21 cellular contexts compared by ENCODE assay signal in genomic region chr17:9925457-9925856, GRCh38. TPM values are rescaled to one million over a fixed set of nuclear protein-coding genes. Genes with fewer than 3 reads are reported as not detected.
"Had no signal": no experiment of that assay in that cellular context is flagged by ENCODE, and none has a peak within 500 bp of the region (broad histone marks: within the 10 kb centered on the region; RNA-seq: fewer than 3 reads in every experiment).

No MANE protein-coding gene starts in this region.

- H2AFZ ChIP-seq: hepatocyte had no signal

- H3K4me3 Mint-ChIP-seq: activated CD4-positive, alpha-beta T cell treated with anti-CD3 and anti-CD28 coated beads, Interleukin-2, amount 10 ng/mL, durations not matched to agents 7 days and 5 days; activated CD8-positive, alpha-beta T cell treated with anti-CD3 and anti-CD28 coated beads, Interleukin-2, amount 10 ng/mL, durations not matched to agents 7 days and 5 days; activated naive CD4-positive, alpha-beta T cell treated with anti-CD3 and anti-CD28 coated beads for 36 hours; activated T-cell treated with anti-CD3 and anti-CD28 coated beads, Interleukin-2, amount 50 U/mL, for 24 hours; dendritic cell treated with granulocyte-macrophage colony-stimulating factor and Interleukin-4, amounts not matched to agents 40 ng/mL and 50 ng/mL, for 4 days; effector memory CD8-positive, alpha-beta T cell had no signal

- H3K4me3 ChIP-seq: ascending aorta, breast epithelium, esophagus squamous epithelium, hepatocyte, lung, pancreas, thoracic aorta, upper lobe of right lung had no signal

- DNase-seq: activated CD4-positive, alpha-beta T cell treated with anti-CD3 and anti-CD28 coated beads, Interleukin-2, amount 10 ng/mL, durations not matched to agents 7 days and 5 days; esophagus squamous epithelium; left colon; stimulated activated CD4-positive, alpha-beta T cell treated with anti-CD3 and anti-CD28 coated beads, Interleukin-2, amount 100 ng/mL, for 48 hours; upper lobe of right lung had no signal

- H3K36me3 ChIP-seq: ascending aorta, breast epithelium, pancreas, thoracic aorta had no signal

- H3K27ac ChIP-seq: ascending aorta, hepatocyte, pancreas, thoracic aorta, upper lobe of right lung had no signal

- H3K9me3 ChIP-seq: ascending aorta, breast epithelium, esophagus squamous epithelium, pancreas, thoracic aorta, upper lobe of right lung had no signal

- H3K27me3 Mint-ChIP-seq: activated CD4-positive, alpha-beta T cell treated with anti-CD3 and anti-CD28 coated beads, Interleukin-2, amount 10 ng/mL, durations not matched to agents 7 days and 5 days; activated T-cell treated with anti-CD3 and anti-CD28 coated beads, Interleukin-2, amount 50 U/mL, for 24 hours; dendritic cell treated with granulocyte-macrophage colony-stimulating factor and Interleukin-4, amounts not matched to agents 40 ng/mL and 50 ng/mL, for 4 days; effector memory CD8-positive, alpha-beta T cell had no signal

- FAIRE-seq: pancreas, small intestine had no signal

- H3K27ac Mint-ChIP-seq: activated CD4-positive, alpha-beta T cell treated with anti-CD3 and anti-CD28 coated beads, Interleukin-2, amount 10 ng/mL, durations not matched to agents 7 days and 5 days; activated CD8-positive, alpha-beta T cell treated with anti-CD3 and anti-CD28 coated beads, Interleukin-2, amount 10 ng/mL, durations not matched to agents 7 days and 5 days; activated naive CD4-positive, alpha-beta T cell treated with anti-CD3 and anti-CD28 coated beads for 36 hours; activated T-cell treated with anti-CD3 and anti-CD28 coated beads, Interleukin-2, amount 50 U/mL, for 24 hours; activated T-helper 2 cell treated with anti-CD3 and anti-CD28 coated beads, Interferon-gamma antibody, Interleukin-2, Interleukin-4, amounts not matched to agents 10 μg/mL and 5 μg/mL and 100 μg/mL, durations not matched to agents 14 hours and 24 hours and 36 hours; dendritic cell treated with granulocyte-macrophage colony-stimulating factor and Interleukin-4, amounts not matched to agents 40 ng/mL and 50 ng/mL, for 4 days had no signal

- H3K79me2 ChIP-seq: hepatocyte had no signal

- H3K4me2 ChIP-seq: hepatocyte had no signal

- H3K4me1 Mint-ChIP-seq: activated CD4-positive, alpha-beta T cell treated with anti-CD3 and anti-CD28 coated beads, Interleukin-2, amount 10 ng/mL, durations not matched to agents 7 days and 5 days had no signal

- H3K4me1 ChIP-seq: ascending aorta, breast epithelium, pancreas, upper lobe of right lung had no signal

- H3K9me3 Mint-ChIP-seq: activated CD4-positive, alpha-beta T cell treated with anti-CD3 and anti-CD28 coated beads, Interleukin-2, amount 10 ng/mL, durations not matched to agents 7 days and 5 days; activated naive CD4-positive, alpha-beta T cell treated with anti-CD3 and anti-CD28 coated beads for 36 hours; activated T-cell treated with anti-CD3 and anti-CD28 coated beads, Interleukin-2, amount 50 U/mL, for 24 hours; activated T-helper 2 cell treated with anti-CD3 and anti-CD28 coated beads, Interferon-gamma antibody, Interleukin-2, Interleukin-4, amounts not matched to agents 10 μg/mL and 5 μg/mL and 100 μg/mL, durations not matched to agents 14 hours and 24 hours and 36 hours; dendritic cell treated with granulocyte-macrophage colony-stimulating factor and Interleukin-4, amounts not matched to agents 40 ng/mL and 50 ng/mL, for 4 days; effector memory CD8-positive, alpha-beta T cell; neural crest cell had no signal

- H3K27me3 ChIP-seq: ascending aorta, breast epithelium, esophagus squamous epithelium, hepatocyte, upper lobe of right lung had no signal

RNA-seq across cellular contexts. Expression of gene RCVRN, which starts 20.4 kb away (rescaled TPM):
- total RNA-seq: activated CD4-positive, alpha-beta T cell treated with anti-CD3 and anti-CD28 coated beads, Interleukin-2, amount 10 ng/mL, durations not matched to agents 7 days and 5 days; activated CD8-positive, alpha-beta T cell treated with anti-CD3 and anti-CD28 coated beads, Interleukin-2, amount 10 ng/mL, durations not matched to agents 7 days and 5 days; activated naive CD4-positive, alpha-beta T cell treated with anti-CD3 and anti-CD28 coated beads for 36 hours; activated T-helper 2 cell treated with anti-CD3 and anti-CD28 coated beads, Interferon-gamma antibody, Interleukin-2, Interleukin-4, amounts not matched to agents 10 μg/mL and 5 μg/mL and 100 μg/mL, durations not matched to agents 14 hours and 24 hours and 36 hours; ascending aorta; esophagus squamous epithelium; myocyte; pancreas; pulmonary artery endothelial cell had no signal
